Comparison of ENCODE assay signal across 1 cellular context in genomic region chr14:99199854-99200653, GRCh38.
TF ChIP-seq lines count a peak whose summit lies in the region.

No MANE protein-coding gene starts in this region.

TF ChIP-seq in GM23338, 12 proteins besides CTCF, POLR2A, EP300 and RAD21 (continued from another document):
- TF ChIP-seq, protein P1, sequence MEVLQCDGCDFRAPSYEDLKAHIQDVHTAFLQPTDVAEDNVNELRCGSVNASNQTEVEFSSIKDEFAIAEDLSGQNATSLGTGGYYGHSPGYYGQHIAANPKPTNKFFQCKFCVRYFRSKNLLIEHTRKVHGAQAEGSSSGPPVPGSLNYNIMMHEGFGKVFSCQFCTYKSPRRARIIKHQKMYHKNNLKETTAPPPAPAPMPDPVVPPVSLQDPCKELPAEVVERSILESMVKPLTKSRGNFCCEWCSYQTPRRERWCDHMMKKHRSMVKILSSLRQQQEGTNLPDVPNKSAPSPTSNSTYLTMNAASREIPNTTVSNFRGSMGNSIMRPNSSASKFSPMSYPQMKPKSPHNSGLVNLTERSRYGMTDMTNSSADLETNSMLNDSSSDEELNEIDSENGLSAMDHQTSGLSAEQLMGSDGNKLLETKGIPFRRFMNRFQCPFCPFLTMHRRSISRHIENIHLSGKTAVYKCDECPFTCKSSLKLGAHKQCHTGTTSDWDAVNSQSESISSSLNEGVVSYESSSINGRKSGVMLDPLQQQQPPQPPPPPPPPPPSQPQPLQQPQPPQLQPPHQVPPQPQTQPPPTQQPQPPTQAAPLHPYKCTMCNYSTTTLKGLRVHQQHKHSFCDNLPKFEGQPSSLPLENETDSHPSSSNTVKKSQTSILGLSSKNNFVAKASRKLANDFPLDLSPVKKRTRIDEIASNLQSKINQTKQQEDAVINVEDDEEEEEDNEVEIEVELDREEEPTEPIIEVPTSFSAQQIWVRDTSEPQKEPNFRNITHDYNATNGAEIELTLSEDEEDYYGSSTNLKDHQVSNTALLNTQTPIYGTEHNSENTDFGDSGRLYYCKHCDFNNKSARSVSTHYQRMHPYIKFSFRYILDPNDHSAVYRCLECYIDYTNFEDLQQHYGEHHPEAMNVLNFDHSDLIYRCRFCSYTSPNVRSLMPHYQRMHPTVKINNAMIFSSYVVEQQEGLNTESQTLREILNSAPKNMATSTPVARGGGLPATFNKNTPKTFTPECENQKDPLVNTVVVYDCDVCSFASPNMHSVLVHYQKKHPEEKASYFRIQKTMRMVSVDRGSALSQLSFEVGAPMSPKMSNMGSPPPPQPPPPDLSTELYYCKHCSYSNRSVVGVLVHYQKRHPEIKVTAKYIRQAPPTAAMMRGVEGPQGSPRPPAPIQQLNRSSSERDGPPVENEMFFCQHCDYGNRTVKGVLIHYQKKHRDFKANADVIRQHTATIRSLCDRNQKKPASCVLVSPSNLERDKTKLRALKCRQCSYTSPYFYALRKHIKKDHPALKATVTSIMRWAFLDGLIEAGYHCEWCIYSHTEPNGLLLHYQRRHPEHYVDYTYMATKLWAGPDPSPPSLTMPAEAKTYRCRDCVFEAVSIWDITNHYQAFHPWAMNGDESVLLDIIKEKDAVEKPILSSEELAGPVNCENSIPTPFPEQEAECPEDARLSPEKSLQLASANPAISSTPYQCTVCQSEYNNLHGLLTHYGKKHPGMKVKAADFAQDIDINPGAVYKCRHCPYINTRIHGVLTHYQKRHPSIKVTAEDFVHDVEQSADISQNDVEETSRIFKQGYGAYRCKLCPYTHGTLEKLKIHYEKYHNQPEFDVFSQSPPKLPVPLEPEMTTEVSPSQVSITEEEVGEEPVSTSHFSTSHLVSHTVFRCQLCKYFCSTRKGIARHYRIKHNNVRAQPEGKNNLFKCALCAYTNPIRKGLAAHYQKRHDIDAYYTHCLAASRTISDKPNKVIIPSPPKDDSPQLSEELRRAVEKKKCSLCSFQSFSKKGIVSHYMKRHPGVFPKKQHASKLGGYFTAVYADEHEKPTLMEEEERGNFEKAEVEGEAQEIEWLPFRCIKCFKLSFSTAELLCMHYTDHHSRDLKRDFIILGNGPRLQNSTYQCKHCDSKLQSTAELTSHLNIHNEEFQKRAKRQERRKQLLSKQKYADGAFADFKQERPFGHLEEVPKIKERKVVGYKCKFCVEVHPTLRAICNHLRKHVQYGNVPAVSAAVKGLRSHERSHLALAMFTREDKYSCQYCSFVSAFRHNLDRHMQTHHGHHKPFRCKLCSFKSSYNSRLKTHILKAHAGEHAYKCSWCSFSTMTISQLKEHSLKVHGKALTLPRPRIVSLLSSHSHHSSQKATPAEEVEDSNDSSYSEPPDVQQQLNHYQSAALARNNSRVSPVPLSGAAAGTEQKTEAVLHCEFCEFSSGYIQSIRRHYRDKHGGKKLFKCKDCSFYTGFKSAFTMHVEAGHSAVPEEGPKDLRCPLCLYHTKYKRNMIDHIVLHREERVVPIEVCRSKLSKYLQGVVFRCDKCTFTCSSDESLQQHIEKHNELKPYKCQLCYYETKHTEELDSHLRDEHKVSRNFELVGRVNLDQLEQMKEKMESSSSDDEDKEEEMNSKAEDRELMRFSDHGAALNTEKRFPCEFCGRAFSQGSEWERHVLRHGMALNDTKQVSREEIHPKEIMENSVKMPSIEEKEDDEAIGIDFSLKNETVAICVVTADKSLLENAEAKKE (CRISPR knock-in tag; IDR thresholded peaks at IDR 0.05), result no peak
- TF ChIP-seq, protein P2, sequence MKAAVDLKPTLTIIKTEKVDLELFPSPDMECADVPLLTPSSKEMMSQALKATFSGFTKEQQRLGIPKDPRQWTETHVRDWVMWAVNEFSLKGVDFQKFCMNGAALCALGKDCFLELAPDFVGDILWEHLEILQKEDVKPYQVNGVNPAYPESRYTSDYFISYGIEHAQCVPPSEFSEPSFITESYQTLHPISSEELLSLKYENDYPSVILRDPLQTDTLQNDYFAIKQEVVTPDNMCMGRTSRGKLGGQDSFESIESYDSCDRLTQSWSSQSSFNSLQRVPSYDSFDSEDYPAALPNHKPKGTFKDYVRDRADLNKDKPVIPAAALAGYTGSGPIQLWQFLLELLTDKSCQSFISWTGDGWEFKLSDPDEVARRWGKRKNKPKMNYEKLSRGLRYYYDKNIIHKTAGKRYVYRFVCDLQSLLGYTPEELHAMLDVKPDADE (IDR thresholded peaks at IDR 0.05), result no peak
- no peak for TF ChIP-seq CREB1 (CRISPR knock-in tag; IDR thresholded peaks at IDR 0.05; ENCODE audit: low read depth)
- no peak for TF ChIP-seq JUNB (IDR thresholded peaks at IDR 0.05; ENCODE audit: unreplicated experiment)
- TF ChIP-seq POLR2AphosphoS5 (IDR thresholded peaks at IDR 0.05; ENCODE audit: low read depth), result no peak
